In the genomic region with DNA sequence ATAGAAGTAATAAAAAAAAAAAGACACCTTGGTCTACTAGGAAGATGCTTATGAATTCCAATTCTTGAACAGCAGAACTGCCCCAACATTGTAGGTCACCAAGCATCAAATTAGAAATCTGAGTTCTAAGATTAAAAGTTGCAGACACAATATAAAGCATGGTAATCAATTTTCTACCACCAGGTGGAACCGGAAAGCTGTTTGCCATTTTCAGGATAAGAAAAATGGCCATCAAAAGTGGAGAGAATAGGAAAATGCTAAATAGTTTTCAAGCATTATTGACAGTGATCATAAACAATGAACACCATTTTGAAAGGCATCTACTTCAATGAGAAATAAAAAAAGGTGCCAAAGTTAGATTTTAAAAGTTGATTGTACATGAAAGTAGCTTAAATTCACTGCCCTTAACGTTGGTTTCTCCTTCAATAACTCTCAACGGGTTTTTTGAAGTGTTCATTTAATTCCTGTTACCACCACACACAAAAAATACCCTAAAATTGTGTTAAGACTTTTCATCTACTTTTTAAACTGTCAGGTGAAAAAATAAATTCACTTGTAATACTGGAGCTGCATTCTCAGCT, we compare ENCODE assay signal across 8 cellular contexts.
A peak's percentile ranks its signal among the peaks of the same experiment; 100 is the strongest.
DNase-seq lines count a peak whose midpoint lies in the region; ATAC-seq and TF ChIP-seq lines count a peak whose summit lies in the region.

No MANE protein-coding gene starts in this region.

- H3K4me3 Mint-ChIP-seq in osteocyte (ENCODE audit: unreplicated experiment): no peak overlapping the region

- peak; percentile 69 for TF ChIP-seq CTCF in choroid plexus epithelial cell (conservative IDR thresholded peaks at IDR 0.05; ENCODE audit: low read depth, low read length)
- TF ChIP-seq CTCF in osteocyte (IDR thresholded peaks at IDR 0.05): peak; percentile 70

- H3K4me1 Mint-ChIP-seq in osteocyte (ENCODE audit: unreplicated experiment): peaks cover 22% of the 10 kb centered on the region

- no peak for ATAC-seq in activated CD4-positive, CD25-positive, alpha-beta regulatory T cell treated with anti-CD3 and anti-CD28 coated beads, Interleukin-2, amount 50 U/mL, for 24 hours
- ATAC-seq in GM21367 (IDR thresholded peaks at IDR 0.05; ENCODE audit: unreplicated experiment): no peak
- ATAC-seq in GM18868 (IDR thresholded peaks at IDR 0.05; ENCODE audit: unreplicated experiment): no peak

- no peak overlapping the region for H3K4me3 ChIP-seq in choroid plexus epithelial cell (ENCODE audit: low read depth, low read length)

- no peaks in the 10 kb centered on the region for H3K9me3 Mint-ChIP-seq in osteocyte (ENCODE audit: unreplicated experiment)

- DNase-seq in G401 (ENCODE audit: low spot score) (peak; percentile 8), NCI-H1105 treated with DMSO at 0.1 percent for 48 hours (lab: John Stamatoyannopoulos, UW) (peak; percentile 32), choroid plexus epithelial cell (ENCODE audit: low read depth) (peak; percentile 73), osteocyte (ENCODE audit: extremely low spot score, unreplicated experiment) (no peak)
- DNase-seq in activated CD4-positive, alpha-beta T cell treated with anti-CD3 and anti-CD28 coated beads for 4 hours: no peak

- H3K27me3 Mint-ChIP-seq in osteocyte (ENCODE audit: unreplicated experiment): no peaks in the 10 kb centered on the region

- H3K27ac Mint-ChIP-seq in osteocyte (ENCODE audit: unreplicated experiment): no peak overlapping the region

- peaks cover 3% of the 10 kb centered on the region for H3K36me3 Mint-ChIP-seq in osteocyte (ENCODE audit: unreplicated experiment)

- in situ Hi-C loops in G401 (cut with HindIII; ENCODE audit: low sequenced_read_pairs): no loop called here

Comparison
In these comparisons a context has a peak if more than half of its experiments do, and no peak if none do; other contexts are left out.
1. DNase-seq: peak in G401 (single experiment), NCI-H1105 treated with DMSO at 0.1 percent for 48 hours (single experiment) and choroid plexus epithelial cell (single experiment); none in osteocyte (single experiment) and activated CD4-positive, alpha-beta T cell treated with anti-CD3 and anti-CD28 coated beads for 4 hours (0 of 2).